11 cellular contexts compared by ENCODE assay signal in the genomic region with DNA sequence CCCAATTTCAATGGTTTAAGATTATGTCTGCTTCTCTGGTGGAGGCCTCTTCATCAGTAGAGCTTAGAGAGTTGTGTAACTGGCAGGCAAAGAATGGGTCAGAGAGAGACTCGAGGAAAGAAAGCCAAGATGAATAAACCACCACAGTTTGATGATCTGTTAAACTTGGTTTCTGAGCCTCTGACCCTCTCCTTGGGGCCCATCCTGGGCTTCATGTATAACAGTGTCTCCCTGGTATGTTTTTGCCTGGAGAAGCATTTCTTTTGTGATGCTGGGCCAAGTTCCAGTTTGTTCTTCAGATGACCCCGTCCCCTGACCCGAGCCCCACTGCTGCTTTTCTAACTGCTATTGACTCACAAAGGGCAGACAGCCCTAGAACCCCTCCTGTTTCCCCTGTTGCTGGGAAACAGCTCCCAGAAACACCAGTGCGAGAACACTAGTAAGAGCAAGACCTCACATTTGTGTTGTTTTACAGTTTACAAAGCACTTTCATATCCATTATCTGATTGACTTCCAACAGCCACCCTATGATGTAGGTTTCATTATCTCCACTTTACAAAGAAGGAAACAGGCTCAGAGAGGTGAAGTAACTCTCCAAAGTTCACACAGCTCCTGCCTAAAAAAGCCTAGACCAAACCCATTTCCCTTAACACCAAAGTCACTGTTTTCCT. TPM values are rescaled to one million over a fixed set of nuclear protein-coding genes. Genes with fewer than 3 reads are reported as not detected.
A peak's percentile ranks its signal among the peaks of the same experiment; 100 is the strongest.
DNase-seq lines count a peak whose midpoint lies in the region; ATAC-seq and TF ChIP-seq lines count a peak whose summit lies in the region.
"Had no signal": no experiment of that assay in that cellular context is flagged by ENCODE, and none has a peak within 500 bp of the region (broad histone marks: within the 10 kb centered on the region; RNA-seq: fewer than 3 reads in every experiment).

No MANE protein-coding gene starts in this region.

- H3K4me1 ChIP-seq in left lung (peaks cover 0 to 16% of the 10 kb centered on the region in 2 donors), ovary (ENCODE audit: insufficient read depth) (no peaks in the 10 kb centered on the region)

- WGBS in ovary, 3 donors: 57 to 64% (median 61%) methylated on average over 4 of the region's 4 CpGs

- POLR2A ChIA-PET in activated CD4-positive, alpha-beta T cell treated with anti-CD3 and anti-CD28 coated beads for 36 hours (lab: Charles Lee): interaction anchor here (0.5 to 11.5 kb wide), 22 partner anchors 8 to 314 kb away, joined by 3 to 482 read pairs (median 7); partner anchors contain the start of genes CD101, CD2 and TTF2

- H3K27me3 Mint-ChIP-seq in activated CD4-positive, alpha-beta T cell treated with anti-CD3 and anti-CD28 coated beads for 36 hours: no peaks in the 10 kb centered on the region
- no peaks in the 10 kb centered on the region for H3K27me3 Mint-ChIP-seq in activated naive CD8-positive, alpha-beta T cell
- peaks cover 3% of the 10 kb centered on the region for H3K27me3 Mint-ChIP-seq in stimulated activated naive CD8-positive, alpha-beta T cell treated with anti-CD3 and anti-CD28 coated beads, Interleukin-15, Interleukin-2, amounts not matched to agents 100 ng/mL and 50 ng/mL, for 24 hours

- no peaks in the 10 kb centered on the region for H3K36me3 ChIP-seq in left lung
- no peaks in the 10 kb centered on the region for H3K36me3 ChIP-seq in ovary

- H3K4me3 ChIP-seq in left lung (no peak overlapping the region), ovary (no peak overlapping the region)

- H3K36me3 Mint-ChIP-seq in activated CD4-positive, alpha-beta T cell treated with anti-CD3 and anti-CD28 coated beads for 36 hours (ENCODE audit: low read depth): peaks cover 100% of the 10 kb centered on the region
- peaks cover 75% of the 10 kb centered on the region for H3K36me3 Mint-ChIP-seq in activated naive CD8-positive, alpha-beta T cell
- peaks cover 99% of the 10 kb centered on the region for H3K36me3 Mint-ChIP-seq in stimulated activated naive CD8-positive, alpha-beta T cell treated with anti-CD3 and anti-CD28 coated beads, Interleukin-15, Interleukin-2, amounts not matched to agents 100 ng/mL and 50 ng/mL, for 24 hours (ENCODE audit: low read depth)

- CTCF ChIA-PET in activated CD4-positive, alpha-beta T cell treated with anti-CD3 and anti-CD28 coated beads for 36 hours (lab: Charles Lee): interaction anchor here (0.8 to 14.1 kb wide), 18 partner anchors 8 to 331 kb away, joined by 3 to 213 read pairs (median 8); partner anchors contain the start of genes CD2 and TTF2

- TF ChIP-seq POLR2A in ovary (IDR thresholded peaks at IDR 0.05): no peak

- H3K9me3 Mint-ChIP-seq in activated CD4-positive, alpha-beta T cell treated with anti-CD3 and anti-CD28 coated beads for 36 hours (ENCODE audit: low read depth): peaks cover 1% of the 10 kb centered on the region
- H3K9me3 Mint-ChIP-seq in activated naive CD8-positive, alpha-beta T cell (ENCODE audit: low read depth): no peaks in the 10 kb centered on the region
- no peaks in the 10 kb centered on the region for H3K9me3 Mint-ChIP-seq in stimulated activated naive CD8-positive, alpha-beta T cell treated with anti-CD3 and anti-CD28 coated beads, Interleukin-15, Interleukin-2, amounts not matched to agents 100 ng/mL and 50 ng/mL, for 24 hours

- H3K27ac ChIP-seq in left lung (peak overlapping the region in 1 of 2 donors; percentile 10), ovary (no peak overlapping the region)

- no peak for TF ChIP-seq CTCF in left lung (IDR thresholded peaks at IDR 0.05)
- no peak for TF ChIP-seq CTCF in ovary (IDR thresholded peaks at IDR 0.05)

- H3K27me3 ChIP-seq in left lung (no peaks in the 10 kb centered on the region), ovary (no peaks in the 10 kb centered on the region)

- no peak for TF ChIP-seq EP300 in ovary (IDR thresholded peaks at IDR 0.05)

- peaks cover 85% of the 10 kb centered on the region for H3K4me1 Mint-ChIP-seq in activated CD4-positive, alpha-beta T cell treated with anti-CD3 and anti-CD28 coated beads for 36 hours
- H3K4me1 Mint-ChIP-seq in activated naive CD8-positive, alpha-beta T cell (ENCODE audit: low read depth): peaks cover 88% of the 10 kb centered on the region
- H3K4me1 Mint-ChIP-seq in stimulated activated naive CD8-positive, alpha-beta T cell treated with anti-CD3 and anti-CD28 coated beads, Interleukin-15, Interleukin-2, amounts not matched to agents 100 ng/mL and 50 ng/mL, for 24 hours (ENCODE audit: low read depth): peaks cover 81% of the 10 kb centered on the region

- intact Hi-C loops in activated CD4-positive, alpha-beta T cell treated with anti-CD3 and anti-CD28 coated beads for 36 hours (cut with DNase I, micrococcal nuclease): loop anchor here (1.0 to 5.0 kb wide), 5 partner anchors 9 to 239 kb away; partner anchors contain the start of genes CD101 (in 1 of the 2) and CD2 (in 1 of the 2)
- intact Hi-C loops in left lung (cut with DNase I) (no loop called here), ovary (cut with DNase I) (no loop called here)

- H3K27ac Mint-ChIP-seq in activated CD4-positive, alpha-beta T cell treated with anti-CD3 and anti-CD28 coated beads for 36 hours: peak overlapping the region; percentile 100
- peak overlapping the region; percentile 100 for H3K27ac Mint-ChIP-seq in activated naive CD8-positive, alpha-beta T cell
- peak overlapping the region; percentile 100 for H3K27ac Mint-ChIP-seq in stimulated activated naive CD8-positive, alpha-beta T cell treated with anti-CD3 and anti-CD28 coated beads, Interleukin-15, Interleukin-2, amounts not matched to agents 100 ng/mL and 50 ng/mL, for 24 hours

- ATAC-seq in activated CD4-positive, alpha-beta T cell treated with anti-CD3 and anti-CD28 coated beads for 36 hours: peak; percentile 52
- peak; percentile 55 for ATAC-seq in left lung

- H3K4me3 Mint-ChIP-seq in activated CD4-positive, alpha-beta T cell treated with anti-CD3 and anti-CD28 coated beads for 36 hours: peak overlapping the region; percentile 93
- H3K4me3 Mint-ChIP-seq in activated naive CD8-positive, alpha-beta T cell: peak overlapping the region; percentile 97
- H3K4me3 Mint-ChIP-seq in stimulated activated naive CD8-positive, alpha-beta T cell treated with anti-CD3 and anti-CD28 coated beads, Interleukin-15, Interleukin-2, amounts not matched to agents 100 ng/mL and 50 ng/mL, for 24 hours: peak overlapping the region; percentile 100

- no peaks in the 10 kb centered on the region for H3K9me3 ChIP-seq in left lung
- no peaks in the 10 kb centered on the region for H3K9me3 ChIP-seq in ovary

- peak; percentile 87 for DNase-seq in activated CD4-positive, alpha-beta T cell treated with anti-CD3 and anti-CD28 coated beads for 36 hours
- DNase-seq in activated CD4-positive, alpha-beta T cell treated with anti-CD3 and anti-CD28 coated beads for 1 hour: no peak
- DNase-seq in left lung (no peak), foreskin melanocyte (no peak), amniotic stem cell (lab: John Stamatoyannopoulos, UW) (no peak), ovary (no peak)
- DNase-seq: NCI-H526 treated with DMSO at 0.1 percent for 48 hours had no signal

RNA-seq across cellular contexts. Expression of gene CD2, which starts 9.0 kb away (rescaled TPM):
- total RNA-seq in activated CD4-positive, alpha-beta T cell treated with anti-CD3 and anti-CD28 coated beads for 36 hours: 100 to 1,000 TPM; 287 to 291 TPM
- total RNA-seq in left lung: 10 to 100 TPM in 1 of 2 donors, 1 to 10 TPM in 1; 4.6 to 12.4 TPM
- total RNA-seq in ovary: 1 to 10 TPM in 3 of 7 donors, under 1 TPM in 4; 0.30 to 2.0 (median 0.82) TPM
- 10 to 100 TPM in 1 of 2 donors, 1 to 10 TPM in 1; 1.0 to 11.1 TPM for polyA plus RNA-seq in ovary
- total RNA-seq: bronchial epithelial cell, myocyte had no signal

Comparison
In these comparisons a context has a peak if more than half of its experiments do, and no peak if none do; other contexts are left out.
1. RNA of gene CD2, which starts 9.0 kb away (total RNA-seq): 287 to 291 TPM in activated CD4-positive, alpha-beta T cell treated with anti-CD3 and anti-CD28 coated beads for 36 hours; 4.6 to 12.4 TPM in left lung and 0.30 to 2.0 TPM in ovary; every median in the first group is over 10 times any median in the second.
2. intact Hi-C loops: an anchor here in activated CD4-positive, alpha-beta T cell treated with anti-CD3 and anti-CD28 coated beads for 36 hours (1.0 to 5.0 kb wide); none called in left lung and ovary.
3. Peak in every context shown above with its lines, with median percentiles within 50 percentile points of each other: H3K27ac Mint-ChIP-seq and H3K4me3 Mint-ChIP-seq.